Comparison of ENCODE assay signal across 8 cellular contexts in genomic region chr3:188947401-188947982, GRCh38.
DNase-seq lines count a peak whose midpoint lies in the region; ATAC-seq, FAIRE-seq and TF ChIP-seq lines count a peak whose summit lies in the region.

No MANE protein-coding gene starts in this region.

- H3K36me3 Mint-ChIP-seq in activated naive CD4-positive, alpha-beta T cell treated with anti-CD3 and anti-CD28 coated beads for 36 hours (ENCODE audit: low read depth) = no peaks in the 10 kb centered on the region
- H3K36me3 Mint-ChIP-seq in activated naive CD4-positive, alpha-beta T cell treated with anti-CD3 and anti-CD28 coated beads, Interleukin-2, amount 50 U/mL, for 72 hours = peaks cover 5 to 11% of the 10 kb centered on the region in 2 donors
- H3K36me3 Mint-ChIP-seq in osteocyte (ENCODE audit: unreplicated experiment) = no peaks in the 10 kb centered on the region
- H3K36me3 Mint-ChIP-seq in effector memory CD8-positive, alpha-beta T cell (ENCODE audit: insufficient read depth) = no peaks in the 10 kb centered on the region

- no peaks in the 10 kb centered on the region for H3K27me3 ChIP-seq in ascending aorta
- no peaks in the 10 kb centered on the region for H3K27me3 ChIP-seq in right atrium auricular region

- H3K9me3 Mint-ChIP-seq in activated naive CD4-positive, alpha-beta T cell treated with anti-CD3 and anti-CD28 coated beads for 36 hours = no peaks in the 10 kb centered on the region
- H3K9me3 Mint-ChIP-seq in activated naive CD4-positive, alpha-beta T cell treated with anti-CD3 and anti-CD28 coated beads, Interleukin-2, amount 50 U/mL, for 72 hours = peaks cover 0 to 4% of the 10 kb centered on the region in 2 donors
- H3K9me3 Mint-ChIP-seq in osteocyte (ENCODE audit: unreplicated experiment) = no peaks in the 10 kb centered on the region
- H3K9me3 Mint-ChIP-seq in effector memory CD8-positive, alpha-beta T cell = no peaks in the 10 kb centered on the region

- no peak overlapping the region for H3K27ac Mint-ChIP-seq in activated naive CD4-positive, alpha-beta T cell treated with anti-CD3 and anti-CD28 coated beads for 36 hours
- H3K27ac Mint-ChIP-seq in activated naive CD4-positive, alpha-beta T cell treated with anti-CD3 and anti-CD28 coated beads, Interleukin-2, amount 50 U/mL, for 72 hours = no peak overlapping the region
- H3K27ac Mint-ChIP-seq in osteocyte (ENCODE audit: unreplicated experiment) = peak overlapping the region; percentile 86
- H3K27ac Mint-ChIP-seq in effector memory CD8-positive, alpha-beta T cell = no peak overlapping the region

- no peak for FAIRE-seq in GM19239 (lab: Jason Lieb, UNC)

- CTCF ChIA-PET in activated naive CD4-positive, alpha-beta T cell treated with anti-CD3 and anti-CD28 coated beads for 36 hours (lab: Charles Lee) = interaction anchor here (0.7 to 1.3 kb wide), 3 partner anchors 156 to 1209 kb away, joined by 3 to 5 read pairs (median 3); no protein-coding TSS in a partner anchor

- peak overlapping the region; percentile 57 to 64 for H3K4me3 ChIP-seq in ascending aorta
- peak overlapping the region; percentile 34 to 47 for H3K4me3 ChIP-seq in right atrium auricular region

- peak; percentile 61 for DNase-seq in activated naive CD4-positive, alpha-beta T cell treated with anti-CD3 and anti-CD28 coated beads for 36 hours
- no peak for DNase-seq in activated naive CD4-positive, alpha-beta T cell treated with anti-CD3 and anti-CD28 coated beads, Interleukin-2, amount 50 U/mL, for 72 hours (ENCODE audit: low spot score in 2 of 2)
- DNase-seq in NCI-H2196 (lab: John Stamatoyannopoulos, UW; ENCODE audit: unreplicated experiment) (peak; percentile 100), ascending aorta (ENCODE audit: low spot score in 2 of 2) (peak in 1 of 2 donors; percentile 90), right atrium auricular region (ENCODE audit: low spot score) (peak; percentile 92), osteocyte (ENCODE audit: extremely low spot score, unreplicated experiment) (peak; percentile 90), GM19239 (ENCODE audit: insufficient read length, low spot score) (no peak)
- no peak for DNase-seq in effector memory CD8-positive, alpha-beta T cell

- H3K9me3 ChIP-seq in ascending aorta (no peaks in the 10 kb centered on the region), right atrium auricular region (no peaks in the 10 kb centered on the region)

- H3K27me3 Mint-ChIP-seq in activated naive CD4-positive, alpha-beta T cell treated with anti-CD3 and anti-CD28 coated beads for 36 hours (ENCODE audit: low read depth) = peaks cover 18% of the 10 kb centered on the region
- no peaks in the 10 kb centered on the region for H3K27me3 Mint-ChIP-seq in osteocyte (ENCODE audit: unreplicated experiment)
- H3K27me3 Mint-ChIP-seq in effector memory CD8-positive, alpha-beta T cell = peaks cover 0 to 40% of the 10 kb centered on the region in 2 donors

- H3K27ac ChIP-seq in ascending aorta (peak overlapping the region; percentile 98 to 99), right atrium auricular region (peak overlapping the region; percentile 95 to 98)

- H3K4me3 Mint-ChIP-seq in activated naive CD4-positive, alpha-beta T cell treated with anti-CD3 and anti-CD28 coated beads for 36 hours = no peak overlapping the region
- peak overlapping the region; percentile 69 for H3K4me3 Mint-ChIP-seq in osteocyte (ENCODE audit: unreplicated experiment)
- H3K4me3 Mint-ChIP-seq in effector memory CD8-positive, alpha-beta T cell = peak overlapping the region in 1 of 2 donors; percentile 40

- H3K36me3 ChIP-seq in ascending aorta (no peaks in the 10 kb centered on the region), right atrium auricular region (no peaks in the 10 kb centered on the region)

- H3K4me1 ChIP-seq in ascending aorta = peaks cover 32 to 74% of the 10 kb centered on the region in 2 donors
- peaks cover 0 to 74% of the 10 kb centered on the region in 2 donors for H3K4me1 ChIP-seq in right atrium auricular region

- intact Hi-C loops in activated naive CD4-positive, alpha-beta T cell treated with anti-CD3 and anti-CD28 coated beads for 36 hours (cut with micrococcal nuclease) = loop anchor here (2.0 kb wide), 1 partner anchor 93 kb away; no protein-coding TSS in a partner anchor
- intact Hi-C loops in ascending aorta (cut with DNase I) = loop anchor here (5.0 kb wide), 4 partner anchors 165 to 895 kb away; no protein-coding TSS in a partner anchor

- TF ChIP-seq CTCF in ascending aorta (IDR thresholded peaks at IDR 0.05) (peak; percentile 30 to 45 (median 44)), right atrium auricular region (IDR thresholded peaks at IDR 0.05) (peak in 1 of 2 donors; percentile 48), osteocyte (IDR thresholded peaks at IDR 0.05) (peak; percentile 51)

- ATAC-seq in activated naive CD4-positive, alpha-beta T cell treated with anti-CD3 and anti-CD28 coated beads, Interleukin-2, amount 50 U/mL, for 72 hours = no peak
- ATAC-seq in effector memory CD8-positive, alpha-beta T cell (replicated peaks) = no peak

- peaks cover 35% of the 10 kb centered on the region for H3K4me1 Mint-ChIP-seq in activated naive CD4-positive, alpha-beta T cell treated with anti-CD3 and anti-CD28 coated beads for 36 hours (ENCODE audit: low read depth)
- H3K4me1 Mint-ChIP-seq in osteocyte (ENCODE audit: unreplicated experiment) = peaks cover 50% of the 10 kb centered on the region
- H3K4me1 Mint-ChIP-seq in effector memory CD8-positive, alpha-beta T cell (ENCODE audit: low read depth in 2 of 2) = peaks cover 0 to 3% of the 10 kb centered on the region in 2 donors

Comparison
In these comparisons a context has a peak if more than half of its experiments do, and no peak if none do; other contexts are left out.
1. DNase-seq: peak in activated naive CD4-positive, alpha-beta T cell treated with anti-CD3 and anti-CD28 coated beads for 36 hours (single experiment), NCI-H2196 (single experiment), right atrium auricular region (single experiment) and osteocyte (single experiment); none in activated naive CD4-positive, alpha-beta T cell treated with anti-CD3 and anti-CD28 coated beads, Interleukin-2, amount 50 U/mL, for 72 hours (0 of 2), GM19239 (single experiment) and effector memory CD8-positive, alpha-beta T cell (0 of 3).